ENCODE assay signal across 9 cellular contexts in genomic region chr11:47917643-47918369, GRCh38.
A peak's percentile ranks its signal among the peaks of the same experiment; 100 is the strongest.
DNase-seq lines count a peak whose midpoint lies in the region; ATAC-seq and TF ChIP-seq lines count a peak whose summit lies in the region.
"Had no signal": no experiment of that assay in that cellular context is flagged by ENCODE, and none has a peak within 500 bp of the region (broad histone marks: within the 10 kb centered on the region; RNA-seq: fewer than 3 reads in every experiment).

No MANE protein-coding gene starts in this region.

- no peak overlapping the region for H3K4me3 Mint-ChIP-seq in activated CD8-positive, alpha-beta T cell treated with anti-CD3 and anti-CD28 coated beads for 36 hours
- H3K4me3 Mint-ChIP-seq: activated naive CD4-positive, alpha-beta T cell treated with anti-CD3 and anti-CD28 coated beads, Interleukin-2, amount 50 U/mL, for 24 hours had no signal

- DNase-seq in SIG-M5 treated with dmso at 0.1 percent for 504 hours (lab: John Stamatoyannopoulos, UW; ENCODE audit: unreplicated experiment), result peak; percentile 26
- DNase-seq in SIG-M5 (lab: John Stamatoyannopoulos, UW), result no peak
- peak; percentile 75 for DNase-seq in NCI-H1694 treated with DMSO at 0.1 percent for 48 hours (lab: John Stamatoyannopoulos, UW)
- peak; percentile 69 for DNase-seq in UCSD-AML1 (lab: John Stamatoyannopoulos, UW; ENCODE audit: unreplicated experiment)
- peak; percentile 78 for DNase-seq in left ventricle myocardium inferior
- DNase-seq in renal cortical epithelial cell (ENCODE audit: low read depth), result peak; percentile 47
- DNase-seq in activated CD8-positive, alpha-beta T cell treated with anti-CD3 and anti-CD28 coated beads for 36 hours, result no peak

- no peaks in the 10 kb centered on the region for H3K27me3 ChIP-seq in left ventricle myocardium inferior (ENCODE audit: low read depth)

- ATAC-seq in GM21576 (IDR thresholded peaks at IDR 0.05; ENCODE audit: unreplicated experiment), result no peak
- no peak for ATAC-seq in activated CD8-positive, alpha-beta T cell treated with anti-CD3 and anti-CD28 coated beads for 36 hours

- H3K4me1 Mint-ChIP-seq in activated CD8-positive, alpha-beta T cell treated with anti-CD3 and anti-CD28 coated beads for 36 hours (ENCODE audit: low read depth), result peaks cover 50% of the 10 kb centered on the region

- H3K36me3 Mint-ChIP-seq in activated CD8-positive, alpha-beta T cell treated with anti-CD3 and anti-CD28 coated beads for 36 hours (ENCODE audit: low read depth), result no peaks in the 10 kb centered on the region
- H3K36me3 Mint-ChIP-seq: activated naive CD4-positive, alpha-beta T cell treated with anti-CD3 and anti-CD28 coated beads, Interleukin-2, amount 50 U/mL, for 24 hours had no signal

- CTCF ChIA-PET in activated CD8-positive, alpha-beta T cell treated with anti-CD3 and anti-CD28 coated beads for 36 hours (lab: Charles Lee), result interaction anchor here (1.1 to 8.4 kb wide), 2 partner anchors 15 to 255 kb away, joined by 3 to 42 read pairs; no protein-coding TSS in a partner anchor

- peaks cover 33% of the 10 kb centered on the region for H3K4me1 ChIP-seq in left ventricle myocardium inferior

- H3K27ac Mint-ChIP-seq in activated CD8-positive, alpha-beta T cell treated with anti-CD3 and anti-CD28 coated beads for 36 hours, result no peak overlapping the region

- H3K9me3 ChIP-seq in left ventricle myocardium inferior (replicated peaks), result no peaks in the 10 kb centered on the region

- POLR2A ChIA-PET in activated CD8-positive, alpha-beta T cell treated with anti-CD3 and anti-CD28 coated beads for 36 hours (lab: Charles Lee), result interaction anchor here (0.6 to 1.3 kb wide), 2 partner anchors 11 to 17 kb away, joined by 3 to 4 read pairs; no protein-coding TSS in a partner anchor

- H3K4me3 ChIP-seq in left ventricle myocardium inferior, result peak overlapping the region; percentile 30

- no peaks in the 10 kb centered on the region for H3K27me3 Mint-ChIP-seq in activated CD8-positive, alpha-beta T cell treated with anti-CD3 and anti-CD28 coated beads for 36 hours
- H3K27me3 Mint-ChIP-seq: activated naive CD4-positive, alpha-beta T cell treated with anti-CD3 and anti-CD28 coated beads, Interleukin-2, amount 50 U/mL, for 24 hours had no signal

- intact Hi-C loops in left ventricle myocardium inferior (cut with micrococcal nuclease), result no loop called here
- intact Hi-C loops in activated CD8-positive, alpha-beta T cell treated with anti-CD3 and anti-CD28 coated beads for 36 hours (cut with micrococcal nuclease), result no loop called here

- H3K36me3 ChIP-seq in left ventricle myocardium inferior, result no peaks in the 10 kb centered on the region

- H3K9me3 Mint-ChIP-seq in activated CD8-positive, alpha-beta T cell treated with anti-CD3 and anti-CD28 coated beads for 36 hours, result no peaks in the 10 kb centered on the region
- H3K9me3 Mint-ChIP-seq: activated naive CD4-positive, alpha-beta T cell treated with anti-CD3 and anti-CD28 coated beads, Interleukin-2, amount 50 U/mL, for 24 hours had no signal

- peak overlapping the region; percentile 69 for H3K27ac ChIP-seq in left ventricle myocardium inferior (replicated peaks)

- no peak for TF ChIP-seq CTCF in left ventricle myocardium inferior (IDR thresholded peaks at IDR 0.05; ENCODE audit: borderline replicate concordance)
- TF ChIP-seq CTCF in activated CD8-positive, alpha-beta T cell treated with anti-CD3 and anti-CD28 coated beads for 36 hours (IDR thresholded peaks at IDR 0.05), result no peak

Comparison
In these comparisons a context has a peak if more than half of its experiments do, and no peak if none do; other contexts are left out.
1. DNase-seq: peak in SIG-M5 treated with dmso at 0.1 percent for 504 hours (single experiment), NCI-H1694 treated with DMSO at 0.1 percent for 48 hours (single experiment), UCSD-AML1 (single experiment), left ventricle myocardium inferior (single experiment) and renal cortical epithelial cell (single experiment); none in SIG-M5 (single experiment) and activated CD8-positive, alpha-beta T cell treated with anti-CD3 and anti-CD28 coated beads for 36 hours (single experiment).